10 cellular contexts compared by ENCODE assay signal in the genomic region with DNA sequence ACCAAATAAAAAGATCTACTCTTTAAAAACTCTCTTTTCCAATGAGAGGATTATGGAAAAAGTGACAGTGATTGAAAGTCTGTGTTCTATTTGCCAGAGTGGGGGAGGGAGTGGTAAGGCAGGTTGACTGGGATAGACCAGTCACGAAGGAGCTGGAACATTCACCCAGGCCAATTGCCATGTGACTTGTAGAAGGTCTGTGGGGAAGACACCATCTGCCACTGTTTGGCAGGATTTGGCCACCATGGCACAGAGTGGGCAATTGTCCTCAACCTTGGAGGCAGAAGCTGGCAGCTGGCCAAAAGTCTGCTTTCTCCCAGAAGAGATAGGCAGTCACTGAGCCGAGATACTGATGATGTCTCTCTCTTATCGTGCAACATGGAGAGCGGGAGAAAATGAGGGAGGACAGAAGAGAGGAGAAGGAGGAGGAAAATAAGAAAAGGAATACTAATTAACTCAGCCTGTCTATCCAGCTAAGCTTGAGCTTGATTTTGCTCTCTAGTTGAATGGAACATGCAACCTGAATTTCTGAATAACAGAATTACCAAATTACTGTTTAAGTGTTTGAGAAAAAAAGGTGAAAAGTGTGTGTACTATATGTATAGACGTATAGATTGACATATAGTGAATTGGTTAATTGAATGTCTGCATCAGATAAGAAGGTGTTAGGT.
DNase-seq lines count a peak whose midpoint lies in the region; ATAC-seq and TF ChIP-seq lines count a peak whose summit lies in the region.
"Had no signal": no experiment of that assay in that cellular context is flagged by ENCODE, and none has a peak within 500 bp of the region (broad histone marks: within the 10 kb centered on the region; RNA-seq: fewer than 3 reads in every experiment).

No MANE protein-coding gene starts in this region.

- no peak overlapping the region for H3K4me3 ChIP-seq in right cardiac atrium (ENCODE audit: low read length)
- no peak overlapping the region for H3K4me3 ChIP-seq in upper lobe of right lung

- no peaks in the 10 kb centered on the region for H3K27me3 ChIP-seq in right cardiac atrium (ENCODE audit: control insufficient read depth, insufficient read depth)
- H3K27me3 ChIP-seq in upper lobe of right lung, result no peaks in the 10 kb centered on the region

- DNase-seq in NCI-H1417 (lab: John Stamatoyannopoulos, UW) (peak in 2 of 3 experiments; percentile 31 to 42), NCI-H1417 treated with DMSO at 0.1 percent for 48 hours (lab: John Stamatoyannopoulos, UW) (no peak), SK-N-DZ (ENCODE audit: low spot score) (peak; percentile 16), right cardiac atrium (peak; percentile 43 to 79 (median 77)), superior temporal gyrus (ENCODE audit: extremely low spot score) (peak; percentile 93), upper lobe of right lung (no peak), NCI-H2107 (lab: John Stamatoyannopoulos, UW) (no peak), GF-D8 (lab: John Stamatoyannopoulos, UW) (no peak)
- DNase-seq: 8988T; activated T-cell treated with anti-CD3 and anti-CD28 coated beads, Interleukin-2, amount 50 U/mL, for 72 hours had no signal

- H3K36me3 ChIP-seq in upper lobe of right lung, result no peaks in the 10 kb centered on the region

- ATAC-seq in right cardiac atrium (peak; percentile 31 to 42), upper lobe of right lung (no peak)
- ATAC-seq: activated T-cell treated with anti-CD3 and anti-CD28 coated beads, Interleukin-2, amount 50 U/mL, for 72 hours had no signal

- 56% methylated on average over 5 of the region's 5 CpGs for WGBS in right cardiac atrium

- H3K9me3 ChIP-seq in right cardiac atrium (ENCODE audit: control insufficient read depth, low read length) (no peaks in the 10 kb centered on the region), upper lobe of right lung (no peaks in the 10 kb centered on the region)

- intact Hi-C loops in right cardiac atrium (cut with DNase I), result loop anchor here in 2 of 4 donors (10.0 kb wide), 2 partner anchors 267 to 597 kb away; a partner anchor contains a TSS
- intact Hi-C loops in upper lobe of right lung (cut with DNase I), result no loop called here

- H3K27ac ChIP-seq in right cardiac atrium (ENCODE audit: low read length) (peak overlapping the region; percentile 36), upper lobe of right lung (no peak overlapping the region)

- H3K4me1 ChIP-seq in right cardiac atrium (ENCODE audit: control insufficient read depth, insufficient read depth, low read length), result peaks cover 10% of the 10 kb centered on the region
- peaks cover 21% of the 10 kb centered on the region for H3K4me1 ChIP-seq in upper lobe of right lung

- TF ChIP-seq CTCF in upper lobe of right lung (IDR thresholded peaks at IDR 0.05), result no peak

Comparison
In these comparisons a context has a peak if more than half of its experiments do, and no peak if none do; other contexts are left out.
1. DNase-seq: peak in NCI-H1417 (2 of 3), SK-N-DZ (single experiment), right cardiac atrium (3 of 3) and superior temporal gyrus (single experiment); none in NCI-H1417 treated with DMSO at 0.1 percent for 48 hours (single experiment), upper lobe of right lung (single experiment), NCI-H2107 (single experiment) and GF-D8 (single experiment).